In the genomic region with DNA sequence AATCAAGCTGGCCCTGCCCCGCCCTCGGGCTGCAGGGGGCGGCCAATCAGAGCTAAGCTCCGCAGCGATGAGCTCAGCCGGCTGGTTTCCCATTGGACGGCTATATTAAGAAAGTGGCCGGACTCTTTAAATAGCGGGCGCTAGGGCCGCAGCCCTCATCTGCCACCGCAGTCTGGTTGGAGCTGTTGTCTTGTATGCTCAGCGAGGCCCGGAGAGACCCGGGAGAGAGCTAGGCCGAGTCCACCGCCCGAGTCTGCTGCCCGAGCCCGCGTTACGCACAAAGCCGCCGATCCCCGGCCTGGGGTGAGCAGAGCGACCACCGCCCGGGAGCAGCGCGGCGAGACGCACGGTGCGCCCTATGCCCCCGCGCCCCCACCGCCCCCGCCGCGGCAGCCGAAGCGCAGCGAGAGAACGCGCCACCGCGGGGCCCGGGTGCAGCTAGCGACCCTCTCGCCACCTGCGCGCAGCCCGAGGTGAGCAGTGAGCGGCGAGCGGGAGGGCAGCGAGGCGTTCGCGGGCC, we compare ENCODE assay signal across 7 cellular contexts. TPM values are rescaled to one million over a fixed set of nuclear protein-coding genes. Genes with fewer than 3 reads are reported as not detected.
DNase-seq lines count a peak whose midpoint lies in the region; ATAC-seq and TF ChIP-seq lines count a peak whose summit lies in the region.

Gene RHOB, plus strand, starts transcription at position 158 of the 520 bp plus-strand sequence. CDS start 392 bp downstream, outside the sequence.

- H3K27ac Mint-ChIP-seq in brain, result peak within 1 kb of the TSS; percentile 93 to 98 (median 97)

- peak; percentile 98 for ATAC-seq in GM18517 (IDR thresholded peaks at IDR 0.05; ENCODE audit: unreplicated experiment)
- peak; percentile 94 for ATAC-seq in HG03025 (IDR thresholded peaks at IDR 0.05; ENCODE audit: low FRiP score, unreplicated experiment)
- ATAC-seq in sciatic nerve, result peak; percentile 90

- intact Hi-C loops in sciatic nerve (cut with DNase I), result no loop called here

- peak within 1 kb of the TSS; percentile 87 to 96 (median 90) for H3K4me3 Mint-ChIP-seq in brain

- peak; percentile 93 for DNase-seq in NCI-H2081 treated with DMSO at 0.1 percent for 48 hours (lab: John Stamatoyannopoulos, UW)
- DNase-seq in UCSD-AML1 (lab: John Stamatoyannopoulos, UW; ENCODE audit: unreplicated experiment), result peak; percentile 26
- DNase-seq in iPS DF 19.7 (ENCODE audit: low read depth, low spot score), result peak; percentile 89
- DNase-seq in sciatic nerve (ENCODE audit: low spot score), result peak; percentile 98

- TF ChIP-seq CTCF in brain (conservative IDR thresholded peaks at IDR 0.05), result no peak

- H3K9me3 Mint-ChIP-seq in brain, result peaks cover 0 to 7% (median 0%) of the 10 kb centered on the region in 5 experiments

- H3K4me1 Mint-ChIP-seq in brain, result peaks cover 61% of the 10 kb centered on the region

- H3K36me3 Mint-ChIP-seq in brain, result peaks cover 16% of the 10 kb centered on the region

- peaks cover 8% of the 10 kb centered on the region for H3K27me3 Mint-ChIP-seq in brain

RNA-seq across cellular contexts. Expression of gene RHOB, which starts in this region (rescaled TPM):
- polyA plus RNA-seq in brain (ENCODE audit: insufficient read depth, low read depth, low replicate concordance), result 173 TPM
- 236 TPM for total RNA-seq in sciatic nerve

Comparison
In these comparisons a context has a peak if more than half of its experiments do, and no peak if none do; other contexts are left out.
1. Peak in every context shown above with its lines: DNase-seq and ATAC-seq.
2. DNase-seq: peak in every context shown above with its lines; median percentile 98 in sciatic nerve; 93 in NCI-H2081 treated with DMSO at 0.1 percent for 48 hours; 89 in iPS DF 19.7; 26 in UCSD-AML1.